Comparison of ENCODE assay signal across 1 cellular context in genomic region chr1:223707270-223708000, GRCh38.
A peak's percentile ranks its signal among the peaks of the same experiment; 100 is the strongest.
TF ChIP-seq lines count a peak whose summit lies in the region.

No MANE protein-coding gene starts in this region.

TF ChIP-seq in K562, 482 proteins besides CTCF, POLR2A, EP300 and RAD21 (continued from another document and continues in another):
- no peak for TF ChIP-seq CHD7 (IDR thresholded peaks at IDR 0.05; ENCODE audit: low read depth, low read length)
- no peak for TF ChIP-seq ZNF175 (CRISPR knock-in tag; IDR thresholded peaks at IDR 0.05; ENCODE audit: low read depth)
- TF ChIP-seq HES1 (IDR thresholded peaks at IDR 0.05; ENCODE audit: low read depth), result no peak
- peak; percentile 30 for TF ChIP-seq RBBP5 (IDR thresholded peaks at IDR 0.05; ENCODE audit: borderline replicate concordance, insufficient read depth, low read length, poor library complexity, severe bottlenecking)
- TF ChIP-seq TAF1 (IDR thresholded peaks at IDR 0.05; ENCODE audit: control insufficient read depth, extremely low read depth, insufficient read depth, low read length, severe bottlenecking), result no peak
- TF ChIP-seq ZNF431 (CRISPR knock-in tag; IDR thresholded peaks at IDR 0.05), result no peak
- TF ChIP-seq ZNF347 (CRISPR knock-in tag; IDR thresholded peaks at IDR 0.05; ENCODE audit: low read depth), result no peak
- no peak for TF ChIP-seq SIRT6 (IDR thresholded peaks at IDR 0.05; ENCODE audit: low read depth, low read length)
- TF ChIP-seq POLR2AphosphoS5 (IDR thresholded peaks at IDR 0.05; ENCODE audit: control insufficient read depth, insufficient read depth, low read depth, low read length), result no peak
- 0 out of 4 replicates have a peak, but pooled peaks of 1 of the 2 experiments have one; percentile 27 for TF ChIP-seq SRF (CRISPR knock-in tag; IDR thresholded peaks at IDR 0.05)
- no peak for TF ChIP-seq ZNF76 (CRISPR knock-in tag; IDR thresholded peaks at IDR 0.05; ENCODE audit: borderline replicate concordance)
- no peak for TF ChIP-seq ZNF785 (CRISPR knock-in tag; IDR thresholded peaks at IDR 0.05)
- TF ChIP-seq TSC22D4 (tag; IDR thresholded peaks at IDR 0.05), result no peak
- no peak for TF ChIP-seq ZNF146 (CRISPR knock-in tag; IDR thresholded peaks at IDR 0.05; ENCODE audit: unreplicated experiment)
- TF ChIP-seq DDX20 (tag; IDR thresholded peaks at IDR 0.05; ENCODE audit: low read depth), result no peak
- no peak for TF ChIP-seq ELF1 (tag; IDR thresholded peaks at IDR 0.05)
- TF ChIP-seq CLOCK (CRISPR knock-in tag; IDR thresholded peaks at IDR 0.05; ENCODE audit: borderline replicate concordance), result no peak
- no peak for TF ChIP-seq SMAD2 (IDR thresholded peaks at IDR 0.05; ENCODE audit: low read depth, low read length)
- no peak for TF ChIP-seq ZNF778 (CRISPR knock-in tag; IDR thresholded peaks at IDR 0.05)
- peak; percentile 38; the same call in 1 of the 2 replicates for TF ChIP-seq SPI1 (IDR thresholded peaks at IDR 0.05; ENCODE audit: borderline replicate concordance, low read depth, low read length)
- TF ChIP-seq C11orf30 (IDR thresholded peaks at IDR 0.05; ENCODE audit: low read depth), result peak; percentile 6; the same call in 1 of the 2 replicates
- no peak for TF ChIP-seq HNRNPH1 (optimal IDR thresholded peaks at IDR 0.05; ENCODE audit: low read depth, low read length)
- TF ChIP-seq CUX1 (CRISPR knock-in tag; IDR thresholded peaks at IDR 0.05), result no peak
- peak; percentile 38; the same call in 1 of the 2 replicates for TF ChIP-seq CHAMP1 (IDR thresholded peaks at IDR 0.05)
- no peak for TF ChIP-seq KLF16 (IDR thresholded peaks at IDR 0.05)
- TF ChIP-seq ZNF12 (CRISPR knock-in tag; IDR thresholded peaks at IDR 0.05), result no peak
- TF ChIP-seq ZNF780A (CRISPR knock-in tag; IDR thresholded peaks at IDR 0.05), result no peak
- peak; percentile 97 for TF ChIP-seq DPF2 (IDR thresholded peaks at IDR 0.05)
- TF ChIP-seq ZFP1 (CRISPR knock-in tag; IDR thresholded peaks at IDR 0.05), result no peak
- peak; percentile 38; the same call in 1 of the 2 replicates for TF ChIP-seq NR2C1 (IDR thresholded peaks at IDR 0.05)
- TF ChIP-seq NR2C1 (tag; IDR thresholded peaks at IDR 0.05), result no peak
